18 cellular contexts compared by ENCODE assay signal in the genomic region with DNA sequence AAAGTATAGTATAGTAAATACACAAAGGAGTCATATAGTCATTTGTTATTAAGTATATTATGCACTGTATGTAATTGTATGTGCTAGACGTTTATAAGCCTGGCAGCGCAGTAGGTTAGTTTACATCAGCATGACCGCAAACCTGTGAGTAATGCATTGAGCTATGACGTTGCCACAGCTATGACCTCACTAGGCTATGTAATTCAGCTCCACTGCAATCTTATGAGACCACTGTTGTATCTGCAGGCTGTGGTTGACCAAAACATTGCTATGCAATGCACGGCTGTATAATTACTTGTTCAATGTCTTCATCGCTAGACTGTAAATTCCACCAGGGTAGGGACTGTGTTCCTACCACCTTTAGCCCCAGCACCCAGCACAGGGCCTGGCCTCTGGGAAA.
"Had no signal": no experiment of that assay in that cellular context is flagged by ENCODE, and none has a peak within 500 bp of the region (broad histone marks: within the 10 kb centered on the region; RNA-seq: fewer than 3 reads in every experiment).

No MANE protein-coding gene starts in this region.

- H3K9me3 ChIP-seq: left ventricle myocardium inferior, thyroid gland had no signal

- H3K79me2 ChIP-seq: parathyroid adenoma had no signal

- H3K27ac ChIP-seq: coronary artery, left ventricle myocardium inferior, parathyroid adenoma, skin epidermis, thyroid gland had no signal

- H3K4me3 ChIP-seq: coronary artery, left ventricle myocardium inferior, skin epidermis, thyroid gland had no signal

- H3K36me3 ChIP-seq: left ventricle myocardium inferior, thyroid gland had no signal

- H3K9ac ChIP-seq: parathyroid adenoma had no signal

- H2AFZ ChIP-seq: parathyroid adenoma had no signal

- ATAC-seq: activated T-cell treated with anti-CD3 and anti-CD28 coated beads, Interleukin-2, amount 50 U/mL, for 4 hours; right cardiac atrium; WTC11 had no signal

- H3K27me3 ChIP-seq: thyroid gland had no signal

- DNase-seq: activated CD8-positive, alpha-beta memory T cell treated with anti-CD3 and anti-CD28 coated beads, Interleukin-2, amount 50 U/mL, for 48 hours; activated naive CD4-positive, alpha-beta T cell; activated naive CD8-positive, alpha-beta T cell treated with anti-CD3 and anti-CD28 coated beads for 36 hours; activated T-cell treated with anti-CD3 and anti-CD28 coated beads, Interleukin-2, amount 50 U/mL, for 4 hours; amniotic stem cell; cerebellar nuclear complex; foreskin melanocyte; left ventricle myocardium inferior; mammary epithelial cell; right cardiac atrium; stimulated activated CD4-positive, alpha-beta T cell treated with anti-CD3 and anti-CD28 coated beads, Interleukin-1b, Interleukin-23, amount 100 ng/mL, for 48 hours; substantia nigra; T-helper 9 cell; thyroid gland had no signal

- H3K4me1 ChIP-seq: parathyroid adenoma, thyroid gland had no signal
